ENCODE assay signal across 7 cellular contexts in the genomic region with DNA sequence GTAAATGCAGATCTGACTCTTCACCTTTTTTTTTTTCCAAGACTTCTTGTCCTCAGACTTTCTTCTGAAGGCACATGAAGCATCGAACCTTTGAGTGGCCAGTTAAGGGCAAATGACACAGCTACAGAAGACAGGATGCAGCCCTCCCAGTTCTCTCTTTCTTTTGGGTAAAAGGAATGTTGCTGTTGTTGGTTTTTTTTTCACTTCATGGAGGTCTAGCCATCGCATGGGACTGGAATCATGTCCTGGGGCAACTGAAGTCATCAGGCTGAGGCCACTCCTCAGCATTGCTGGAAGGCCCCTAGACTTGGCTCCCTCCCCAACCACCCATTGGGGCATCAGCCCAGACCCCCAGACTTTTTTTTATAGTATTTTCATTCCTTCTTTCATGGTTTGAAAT.
"Had no signal": no experiment of that assay in that cellular context is flagged by ENCODE, and none has a peak within 500 bp of the region (broad histone marks: within the 10 kb centered on the region; RNA-seq: fewer than 3 reads in every experiment).

No MANE protein-coding gene starts in this region.

- H3K4me2 ChIP-seq: GM23338, KMS-11 had no signal

- H3K9ac ChIP-seq: KMS-11 had no signal

- H3K27ac ChIP-seq: HL-60, KMS-11 had no signal

- H3K4me3 ChIP-seq: GM23338 had no signal

- DNase-seq: H9, HCEC 1CT, KBM-7 had no signal

- ATAC-seq: GM23338, HepG2 had no signal
